In the genomic region with DNA sequence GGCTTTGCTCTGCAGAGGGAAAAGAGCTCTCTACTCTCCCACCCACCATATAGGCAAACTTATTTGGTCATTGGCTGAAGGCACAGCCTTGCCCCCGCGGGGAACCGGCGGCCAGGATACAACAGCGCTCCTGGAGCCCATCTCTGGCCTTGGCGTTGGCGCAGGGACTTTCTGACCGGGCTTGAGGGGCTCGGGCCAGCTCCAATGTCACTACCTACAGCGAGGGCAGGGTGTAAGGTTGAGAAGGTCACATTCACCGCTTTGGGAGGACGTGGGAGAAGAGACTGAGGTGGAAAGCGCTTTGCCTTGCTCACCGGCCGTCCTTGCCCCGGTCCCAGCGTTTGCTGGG, we compare ENCODE assay signal across 9 cellular contexts. TPM values are rescaled to one million over a fixed set of nuclear protein-coding genes. Genes with fewer than 3 reads are reported as not detected.
DNase-seq lines count a peak whose midpoint lies in the region; ATAC-seq and TF ChIP-seq lines count a peak whose summit lies in the region.
"Had no signal": no experiment of that assay in that cellular context is flagged by ENCODE, and none has a peak within 500 bp of the region (broad histone marks: within the 10 kb centered on the region; RNA-seq: fewer than 3 reads in every experiment).

No MANE protein-coding gene starts in this region.

- no peaks in the 10 kb centered on the region for H3K9me3 ChIP-seq in CD4-positive, CD25-positive, alpha-beta regulatory T cell (ENCODE audit: control insufficient read depth in 2 of 2, low read length in 2 of 2)
- H3K9me3 ChIP-seq in GM23248 (ENCODE audit: low read depth) (no peaks in the 10 kb centered on the region), T-helper 17 cell (ENCODE audit: control insufficient read depth, low read length, poor library complexity, severe bottlenecking) (peaks cover 2% of the 10 kb centered on the region), right lobe of liver (no peaks in the 10 kb centered on the region), lower lobe of right lung (no peaks in the 10 kb centered on the region)

- in situ Hi-C loops in GM23248 (cut with MboI) = loop anchor here (25.0 kb wide), 1 partner anchor 575 kb away; no protein-coding TSS in a partner anchor

- no peaks in the 10 kb centered on the region for H3K79me2 ChIP-seq in GM23248 (ENCODE audit: insufficient read depth)

- H3K27ac ChIP-seq in CD4-positive, CD25-positive, alpha-beta regulatory T cell (ENCODE audit: insufficient read depth, low read length, poor library complexity, severe bottlenecking) = no peak overlapping the region
- no peak overlapping the region for H3K27ac ChIP-seq in GM23248
- H3K27ac ChIP-seq in right lobe of liver = peak overlapping the region in 2 of 3 donors; percentile 22 to 67
- no peak overlapping the region for H3K27ac ChIP-seq in lower lobe of right lung
- H3K27ac ChIP-seq: HL-60 had no signal

- peak overlapping the region in 1 of 3 donors; percentile 85 for H3K27ac Mint-ChIP-seq in CD4-positive, CD25-positive, alpha-beta regulatory T cell
- no peak overlapping the region for H3K27ac Mint-ChIP-seq in T-helper 17 cell

- H3K9ac ChIP-seq in GM23248 = no peak overlapping the region

- H3K36me3 Mint-ChIP-seq in CD4-positive, CD25-positive, alpha-beta regulatory T cell = no peaks in the 10 kb centered on the region
- H3K36me3 Mint-ChIP-seq in T-helper 17 cell (ENCODE audit: low read depth) = peaks cover 3% of the 10 kb centered on the region

- peaks cover 53% of the 10 kb centered on the region for H3K4me1 ChIP-seq in CD4-positive, CD25-positive, alpha-beta regulatory T cell (ENCODE audit: control insufficient read depth, insufficient read depth, low read length, poor library complexity, severe bottlenecking)
- peaks cover 6% of the 10 kb centered on the region for H3K4me1 ChIP-seq in GM23248 (ENCODE audit: insufficient read depth)
- peaks cover 0 to 26% (median 0%) of the 10 kb centered on the region in 4 donors for H3K4me1 ChIP-seq in right lobe of liver
- H3K4me1 ChIP-seq in lower lobe of right lung = peaks cover 45% of the 10 kb centered on the region

- H4K20me1 ChIP-seq in GM23248 (ENCODE audit: insufficient read depth) = no peaks in the 10 kb centered on the region

- no peak for DNase-seq in CD4-positive, CD25-positive, alpha-beta regulatory T cell
- DNase-seq in GM23248 = no peak
- DNase-seq in T-helper 17 cell = no peak
- peak in 2 of 3 donors; percentile 52 to 62 for DNase-seq in right lobe of liver
- DNase-seq in lower lobe of right lung = no peak
- DNase-seq in activated CD8-positive, alpha-beta memory T cell treated with anti-CD3 and anti-CD28 coated beads, Interleukin-2, amount 50 U/mL, for 48 hours = no peak
- no peak for DNase-seq in putamen (ENCODE audit: low spot score)

- peak overlapping the region; percentile 62 to 81 (median 74) for H3K4me3 Mint-ChIP-seq in CD4-positive, CD25-positive, alpha-beta regulatory T cell
- peak overlapping the region; percentile 83 for H3K4me3 Mint-ChIP-seq in T-helper 17 cell

- no peaks in the 10 kb centered on the region for H3F3A ChIP-seq in GM23248 (ENCODE audit: insufficient read depth)

- WGBS in GM23248 (ENCODE audit: low coverage in 1 of 2, low lambda C conversion rate in 2 of 2, missing lambda C conversion rate in 2 of 2), 2 experiments = 3 to 5% methylated on average over 17 of the region's 17 CpGs
- WGBS in right lobe of liver (ENCODE audit: insufficient coverage, low coverage, low lambda C conversion rate, missing lambda C conversion rate) = under 1% methylated on average over 17 of the region's 17 CpGs

- intact Hi-C loops in right lobe of liver (cut with DNase I) = no loop called here
- intact Hi-C loops in lower lobe of right lung (cut with DNase I) = no loop called here

- peaks cover 0 to 71% (median 26%) of the 10 kb centered on the region in 4 donors for H3K4me1 Mint-ChIP-seq in CD4-positive, CD25-positive, alpha-beta regulatory T cell
- peaks cover 11% of the 10 kb centered on the region for H3K4me1 Mint-ChIP-seq in T-helper 17 cell

- TF ChIP-seq CTCF in right lobe of liver (IDR thresholded peaks at IDR 0.05) (no peak), lower lobe of right lung (IDR thresholded peaks at IDR 0.05) (no peak)

- H3K27me3 ChIP-seq in CD4-positive, CD25-positive, alpha-beta regulatory T cell (ENCODE audit: control insufficient read depth, insufficient read depth, low read length) = peaks cover 32% of the 10 kb centered on the region
- H3K27me3 ChIP-seq in GM23248 (replicated peaks; ENCODE audit: insufficient read depth) = peaks cover 87% of the 10 kb centered on the region
- H3K27me3 ChIP-seq in right lobe of liver = no peaks in the 10 kb centered on the region
- H3K27me3 ChIP-seq in lower lobe of right lung (ENCODE audit: low read depth) = peaks cover 94% of the 10 kb centered on the region

- TF ChIP-seq POLR2A in right lobe of liver (IDR thresholded peaks at IDR 0.05) = no peak

- H3K4me3 ChIP-seq in CD4-positive, CD25-positive, alpha-beta regulatory T cell (ENCODE audit: low read depth, low read length) = no peak overlapping the region
- H3K4me3 ChIP-seq in GM23248 (peak overlapping the region; percentile 55), right lobe of liver (peak overlapping the region; percentile 55 to 79 (median 64)), lower lobe of right lung (no peak overlapping the region)

- peaks cover 0 to 11% (median 2%) of the 10 kb centered on the region in 7 donors for H3K9me3 Mint-ChIP-seq in CD4-positive, CD25-positive, alpha-beta regulatory T cell

- H3K36me3 ChIP-seq in CD4-positive, CD25-positive, alpha-beta regulatory T cell (ENCODE audit: control insufficient read depth, insufficient read depth, low read length) = no peaks in the 10 kb centered on the region
- H3K36me3 ChIP-seq in GM23248 (ENCODE audit: low read depth) (no peaks in the 10 kb centered on the region), right lobe of liver (no peaks in the 10 kb centered on the region), lower lobe of right lung (no peaks in the 10 kb centered on the region)

- peak overlapping the region; percentile 60 for H3K4me2 ChIP-seq in GM23248 (ENCODE audit: unreplicated experiment)

- H3K9me2 ChIP-seq in GM23248 (ENCODE audit: insufficient read depth) = no peaks in the 10 kb centered on the region

- ATAC-seq in CD4-positive, CD25-positive, alpha-beta regulatory T cell (ENCODE audit: low read depth in 2 of 2) = no peak
- ATAC-seq in T-helper 17 cell (no peak), right lobe of liver (peak; percentile 2 to 21 (median 8)), lower lobe of right lung (no peak), GM18858 (IDR thresholded peaks at IDR 0.05; ENCODE audit: unreplicated experiment) (no peak)

- no peak overlapping the region for H2AFZ ChIP-seq in GM23248

- H3K27me3 Mint-ChIP-seq in CD4-positive, CD25-positive, alpha-beta regulatory T cell = peaks cover 88% of the 10 kb centered on the region
- H3K27me3 Mint-ChIP-seq in T-helper 17 cell = peaks cover 74% of the 10 kb centered on the region

RNA-seq across cellular contexts. Expression of a gene that starts 2.2 kb away (rescaled TPM):
- total RNA-seq in CD4-positive, CD25-positive, alpha-beta regulatory T cell = not detected
- not detected for polyA plus RNA-seq in CD4-positive, CD25-positive, alpha-beta regulatory T cell
- total RNA-seq in GM23248 (2014; rRNA removed; shearing (Covaris generic)) = not detected in 2 replicates
- 0.01 TPM in 2 replicates for polyA plus RNA-seq in GM23248 (2016; fragmentation: Nextera tagmentation; extraction: Ambion mirVana)
- not detected for total RNA-seq in T-helper 17 cell
- total RNA-seq in right lobe of liver = 10 to 100 TPM in 4 of 6 experiments, 1 to 10 TPM in 2; 7.7 to 25.8 (median 14.2) TPM
- 0.03 TPM for total RNA-seq in lower lobe of right lung

Comparison
In these comparisons a context has a peak if more than half of its experiments do, and no peak if none do; other contexts are left out.
1. ATAC-seq: peak in right lobe of liver (4 of 4); none in CD4-positive, CD25-positive, alpha-beta regulatory T cell (0 of 2), T-helper 17 cell (single experiment), lower lobe of right lung (0 of 2) and GM18858 (single experiment).
2. DNase-seq: peak in right lobe of liver (2 of 3); none in CD4-positive, CD25-positive, alpha-beta regulatory T cell (0 of 3), GM23248 (single experiment), T-helper 17 cell (0 of 3), lower lobe of right lung (single experiment), activated CD8-positive, alpha-beta memory T cell treated with anti-CD3 and anti-CD28 coated beads, Interleukin-2, amount 50 U/mL, for 48 hours (single experiment) and putamen (single experiment).
3. H3K27ac ChIP-seq: peak in right lobe of liver (2 of 3); none in CD4-positive, CD25-positive, alpha-beta regulatory T cell (single experiment), GM23248 (single experiment) and lower lobe of right lung (single experiment).
4. H3K4me3 ChIP-seq: peak in GM23248 (single experiment) and right lobe of liver (3 of 3); none in CD4-positive, CD25-positive, alpha-beta regulatory T cell (single experiment) and lower lobe of right lung (single experiment).